In the genomic region with DNA sequence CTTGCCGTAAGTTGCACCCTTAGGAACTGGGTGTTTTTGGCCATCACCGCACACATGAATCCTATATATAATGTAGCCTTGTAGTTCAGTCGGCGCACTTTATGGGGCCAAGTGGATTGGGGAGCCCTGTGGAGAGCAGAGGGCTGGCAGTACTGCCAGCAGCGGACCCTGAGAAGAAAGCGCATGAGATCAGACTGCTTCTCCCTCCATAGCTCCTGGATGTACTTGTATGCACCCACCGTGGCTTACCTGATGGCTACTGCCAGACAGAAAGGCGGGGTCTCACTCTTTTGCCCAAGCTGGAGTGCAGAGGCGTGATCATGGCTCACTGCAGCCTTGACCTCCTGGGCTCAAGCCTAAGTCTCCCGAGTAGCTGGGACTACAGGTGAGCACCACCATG, we compare ENCODE assay signal across 1 cellular context.
TF ChIP-seq lines count a peak whose summit lies in the region.

No MANE protein-coding gene starts in this region.

TF ChIP-seq in HepG2, 621 proteins besides CTCF, POLR2A, EP300 and RAD21:
- TF ChIP-seq REXO4 (CRISPR knock-in tag; IDR thresholded peaks at IDR 0.05; ENCODE audit: borderline replicate concordance) (0 out of 2 replicates have a peak, but pooled peaks have one; percentile 57), MXD4 (CRISPR knock-in tag; IDR thresholded peaks at IDR 0.05) (no peak), DNMT3B (CRISPR knock-in tag; conservative IDR thresholded peaks at IDR 0.05) (no peak)
- TF ChIP-seq, protein P1, sequence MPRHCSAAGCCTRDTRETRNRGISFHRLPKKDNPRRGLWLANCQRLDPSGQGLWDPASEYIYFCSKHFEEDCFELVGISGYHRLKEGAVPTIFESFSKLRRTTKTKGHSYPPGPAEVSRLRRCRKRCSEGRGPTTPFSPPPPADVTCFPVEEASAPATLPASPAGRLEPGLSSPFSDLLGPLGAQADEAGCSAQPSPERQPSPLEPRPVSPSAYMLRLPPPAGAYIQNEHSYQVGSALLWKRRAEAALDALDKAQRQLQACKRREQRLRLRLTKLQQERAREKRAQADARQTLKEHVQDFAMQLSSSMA (CRISPR knock-in tag; IDR thresholded peaks at IDR 0.05), result 0 out of 2 replicates have a peak, but pooled peaks have one; percentile 19
